ENCODE assay signal across 15 cellular contexts in genomic region chr17:44044092-44044491, GRCh38. TPM values are rescaled to one million over a fixed set of nuclear protein-coding genes. Genes with fewer than 3 reads are reported as not detected.
A peak's percentile ranks its signal among the peaks of the same experiment; 100 is the strongest.
DNase-seq lines count a peak whose midpoint lies in the region; ATAC-seq and TF ChIP-seq lines count a peak whose summit lies in the region.
"Had no signal": no experiment of that assay in that cellular context is flagged by ENCODE, and none has a peak within 500 bp of the region (broad histone marks: within the 10 kb centered on the region; RNA-seq: fewer than 3 reads in every experiment).

No MANE protein-coding gene starts in this region.

- H3K4me1 ChIP-seq in RWPE2 (ENCODE audit: insufficient read depth, poor library complexity, severe bottlenecking) (peaks cover 15% of the 10 kb centered on the region), psoas muscle (peaks cover 38% of the 10 kb centered on the region)
- H3K4me1 ChIP-seq: SJCRH30 had no signal

- no peak overlapping the region for H3K4me3 ChIP-seq in RWPE2 (ENCODE audit: severe bottlenecking)
- no peak overlapping the region for H3K4me3 ChIP-seq in psoas muscle
- H3K4me3 ChIP-seq: SJCRH30 had no signal

- TF ChIP-seq CTCF in RWPE2 (IDR thresholded peaks at IDR 0.05; ENCODE audit: poor library complexity, severe bottlenecking) (no peak), psoas muscle (IDR thresholded peaks at IDR 0.05) (no peak)

- H3K27ac ChIP-seq in RWPE2 (ENCODE audit: poor library complexity, severe bottlenecking) (peak overlapping the region; percentile 27), psoas muscle (peak overlapping the region; percentile 9)
- H3K27ac ChIP-seq: SJCRH30 had no signal

- 61 to 72% (median 68%) methylated on average over 1 of the region's 1 CpG for WGBS in psoas muscle, 3 donors

- H3K27me3 ChIP-seq in RWPE2 (ENCODE audit: insufficient read depth, poor library complexity, severe bottlenecking) = no peaks in the 10 kb centered on the region
- H3K27me3 ChIP-seq in psoas muscle (ENCODE audit: insufficient read depth in 3 of 3, low read length in 2 of 3) = no peaks in the 10 kb centered on the region
- H3K27me3 ChIP-seq: SJCRH30 had no signal

- H3K9me3 ChIP-seq in RWPE2 (ENCODE audit: severe bottlenecking) (no peaks in the 10 kb centered on the region), psoas muscle (no peaks in the 10 kb centered on the region)
- H3K9me3 ChIP-seq: SJCRH30 had no signal

- ATAC-seq in RWPE2 (ENCODE audit: low read depth) (peak; percentile 60), psoas muscle (no peak)

- intact Hi-C loops in psoas muscle (cut with DNase I) = loop anchor here (1.0 to 5.0 kb wide), 2 partner anchors 100 to 102 kb away; partner anchors contain the start of gene PPY (in 1 of the 2)

- DNase-seq in GM03348 (ENCODE audit: low spot score) = peak; percentile 72
- DNase-seq in RWPE2 (ENCODE audit: low spot score) = no peak
- peak; percentile 81 for DNase-seq in fibroblast of gingiva (ENCODE audit: low read depth)
- DNase-seq in psoas muscle = no peak
- DNase-seq in activated CD4-positive, alpha-beta T cell treated with anti-CD3 and anti-CD28 coated beads, Interleukin-2, amount 50 U/mL, for 4 hours = no peak
- no peak for DNase-seq in NCI-H2227 treated with DMSO at 0.1 percent for 48 hours (lab: John Stamatoyannopoulos, UW)
- no peak for DNase-seq in GM19240 (ENCODE audit: insufficient read length, low spot score)
- DNase-seq in NCI-H524 treated with DMSO at 0.1 percent for 48 hours (lab: John Stamatoyannopoulos, UW) = no peak
- DNase-seq: activated CD4-positive, alpha-beta T cell treated with anti-CD3 and anti-CD28 coated beads, Interleukin-2, amount 50 U/mL, for 1 hour; activated naive CD8-positive, alpha-beta T cell treated with anti-CD3 and anti-CD28 coated beads, Interleukin-2, amount 10 ng/mL, durations not matched to agents 7 days and 5 days; MM.1S; NCI-H526; SJCRH30; stimulated activated CD4-positive, alpha-beta T cell treated with anti-CD3 and anti-CD28 coated beads, Interleukin-12 subunit alpha, Interleukin-12 subunit beta, amount 100 ng/mL, for 4 hours; stimulated activated CD8-positive, alpha-beta memory T cell treated with anti-CD3 and anti-CD28 coated beads, Interleukin-4, amount 100 ng/mL, for 48 hours had no signal

- H3K36me3 ChIP-seq in RWPE2 (ENCODE audit: low read depth) (peaks cover 41% of the 10 kb centered on the region), psoas muscle (ENCODE audit: insufficient read depth in 1 of 2, low read depth in 1 of 2) (peaks cover 4 to 14% of the 10 kb centered on the region in 2 donors)

RNA-seq across cellular contexts. Expression of gene LSM12, which starts 22.4 kb away (rescaled TPM):
- total RNA-seq in psoas muscle = 10 to 100 TPM; 39.6 to 65.9 (median 52.9) TPM
- polyA plus RNA-seq in psoas muscle = 10 to 100 TPM; 42.7 to 52.9 (median 47.9) TPM

RNA-seq across cellular contexts. Expression of gene G6PC3, which starts 26.4 kb away (rescaled TPM):
- total RNA-seq in psoas muscle = 10 to 100 TPM; 27.7 to 43.3 (median 37.6) TPM
- polyA plus RNA-seq in psoas muscle = 10 to 100 TPM; 43.9 to 72.9 (median 61.0) TPM

RNA-seq across cellular contexts. Expression of gene TMEM101, which starts 29.3 kb away (rescaled TPM):
- 10 to 100 TPM; 13.2 to 25.4 (median 18.3) TPM for total RNA-seq in psoas muscle
- 10 to 100 TPM; 22.2 to 52.6 (median 42.4) TPM for polyA plus RNA-seq in psoas muscle

RNA-seq across cellular contexts. Expression of gene NAGS, which starts 39.7 kb away (rescaled TPM):
- total RNA-seq in psoas muscle = under 1 TPM in 2 of 4 donors, not detected in 2; 0.20 to 0.28 TPM
- polyA plus RNA-seq in psoas muscle = 10 to 100 TPM in 1 of 3 donors, under 1 TPM in 2; 0.10 to 13.5 (median 0.11) TPM

Comparison
In these comparisons a context has a peak if more than half of its experiments do, and no peak if none do; other contexts are left out.
1. DNase-seq: peak in GM03348 (single experiment) and fibroblast of gingiva (single experiment); none in RWPE2 (single experiment), psoas muscle (0 of 2), activated CD4-positive, alpha-beta T cell treated with anti-CD3 and anti-CD28 coated beads, Interleukin-2, amount 50 U/mL, for 4 hours (0 of 2), NCI-H2227 treated with DMSO at 0.1 percent for 48 hours (single experiment), GM19240 (single experiment) and NCI-H524 treated with DMSO at 0.1 percent for 48 hours (single experiment).